ENCODE assay signal across 32 cellular contexts in genomic region chr7:5431485-5432118, GRCh38. TPM values are rescaled to one million over a fixed set of nuclear protein-coding genes. Genes with fewer than 3 reads are reported as not detected.
DNase-seq lines count a peak whose midpoint lies in the region; ATAC-seq, FAIRE-seq and TF ChIP-seq lines count a peak whose summit lies in the region.
"Had no signal": no experiment of that assay in that cellular context is flagged by ENCODE, and none has a peak within 500 bp of the region (broad histone marks: within the 10 kb centered on the region; RNA-seq: fewer than 3 reads in every experiment).

No MANE protein-coding gene starts in this region.

- no peak for TF ChIP-seq CTCF in cardiac muscle cell (IDR thresholded peaks at IDR 0.05; ENCODE audit: low read depth, low read length)
- no peak for TF ChIP-seq CTCF in right atrium auricular region (IDR thresholded peaks at IDR 0.05)
- no peak for TF ChIP-seq CTCF in K562 (IDR thresholded peaks at IDR 0.05 in 2 of 3, conservative IDR thresholded peaks at IDR 0.05 in 1 of 3; ENCODE audit: insufficient read depth in 2 of 3, low read depth in 1 of 3, low read length in 3 of 3)
- no peak for TF ChIP-seq CTCF in nephron (IDR thresholded peaks at IDR 0.05; ENCODE audit: unreplicated experiment in 3 of 3)
- TF ChIP-seq CTCF in coronary artery (IDR thresholded peaks at IDR 0.05), result no peak

- peak overlapping the region; percentile 69 to 73 (median 73) for H3K4me3 Mint-ChIP-seq in nephron
- H3K4me3 Mint-ChIP-seq: activated B cell treated with CpG ODN at 0.5 μM for 24 hours; activated naive CD4-positive, alpha-beta T cell treated with anti-CD3 and anti-CD28 coated beads, Interleukin-2, amount 50 U/mL, for 24 hours; activated T-helper 17 cell treated with anti-CD3 and anti-CD28 coated beads, Interleukin-2, amount 50 U/mL, for 72 hours; CD4-positive, alpha-beta memory T cell had no signal

- H3K36me3 Mint-ChIP-seq in nephron (ENCODE audit: low read depth), result peaks cover 32% of the 10 kb centered on the region
- H3K36me3 Mint-ChIP-seq: activated naive CD4-positive, alpha-beta T cell treated with anti-CD3 and anti-CD28 coated beads, Interleukin-2, amount 50 U/mL, for 24 hours had no signal

- H3K79me2 ChIP-seq in K562 (ENCODE audit: control insufficient read depth, insufficient read depth, low read length), result peaks cover 35% of the 10 kb centered on the region

- TF ChIP-seq EP300 in K562 (IDR thresholded peaks at IDR 0.05; ENCODE audit: low read length), result no peak

- CTCF ChIA-PET in K562 (lab: Yijun Ruan, JAX; ENCODE audit: low intra/inter-chr PET ratio), result no interaction called here

- TF ChIP-seq POLR2A in K562 (conservative IDR thresholded peaks at IDR 0.05), result no peak

- no peak for TF ChIP-seq RAD21 in K562 (CRISPR knock-in tag; conservative IDR thresholded peaks at IDR 0.05 in 1 of 2, IDR thresholded peaks at IDR 0.05 in 1 of 2)

- no TSS peak for BruUV-seq in K562 (replicated peaks; lab: Mats Ljungman, UMichigan)

- peak; percentile 69 for FAIRE-seq in K562 (lab: Jason Lieb, UNC)
- peak; percentile 99 for FAIRE-seq in urothelium cell line (lab: Jason Lieb, UNC)
- FAIRE-seq: A204.1, GM18507 had no signal

- H3K9ac ChIP-seq in K562 (ENCODE audit: insufficient read depth in 1 of 2, low read depth in 2 of 2, low read length in 2 of 2), result peak overlapping the region in 1 of 2 experiments; percentile 43; a peak in 2 of 4 replicates
- H3K9ac ChIP-seq: GM23248 had no signal

- H3K27me3 Mint-ChIP-seq in nephron (ENCODE audit: low read depth), result peaks cover 7% of the 10 kb centered on the region

- 0 out of 2 replicates have a peak, but pooled peaks cover 3% of the 10 kb centered on the region for H4K20me1 ChIP-seq in K562 (replicated peaks; ENCODE audit: control insufficient read depth, insufficient read depth, low read length)

- H3K4me3 ChIP-seq in cardiac muscle cell, result no peak overlapping the region
- no peak overlapping the region for H3K4me3 ChIP-seq in right atrium auricular region
- H3K4me3 ChIP-seq in K562, result no peak overlapping the region
- no peak overlapping the region for H3K4me3 ChIP-seq in coronary artery
- H3K4me3 ChIP-seq: GM23248, heart right ventricle, upper lobe of left lung had no signal

- WGBS in K562 (ENCODE audit: insufficient coverage, low coverage, missing lambda C conversion rate), result 49% methylated on average over 8 of the region's 9 CpGs

- no peaks in the 10 kb centered on the region for H3K9me3 Mint-ChIP-seq in nephron
- H3K9me3 Mint-ChIP-seq: activated naive CD4-positive, alpha-beta T cell treated with anti-CD3 and anti-CD28 coated beads, Interleukin-2, amount 50 U/mL, for 24 hours; activated T-helper 17 cell treated with anti-CD3 and anti-CD28 coated beads, Interleukin-2, amount 50 U/mL, for 72 hours had no signal

- no peak for ATAC-seq in K562
- ATAC-seq: activated T-helper 17 cell treated with anti-CD3 and anti-CD28 coated beads, Interleukin-2, amount 50 U/mL, for 72 hours; heart right ventricle; left lobe of liver had no signal

- H3K27me3 ChIP-seq in cardiac muscle cell, result no peaks in the 10 kb centered on the region
- H3K27me3 ChIP-seq in right atrium auricular region, result no peaks in the 10 kb centered on the region
- no peaks in the 10 kb centered on the region for H3K27me3 ChIP-seq in K562 (ENCODE audit: control insufficient read depth in 2 of 2, insufficient read depth in 2 of 2, low read length in 2 of 2)
- H3K27me3 ChIP-seq: upper lobe of left lung had no signal

- H3K4me1 Mint-ChIP-seq in nephron, result peaks cover 24% of the 10 kb centered on the region

- peak overlapping the region; percentile 74 to 95 (median 88) for H3K27ac Mint-ChIP-seq in nephron
- H3K27ac Mint-ChIP-seq: activated B cell treated with CpG ODN at 0.5 μM for 24 hours; activated naive CD4-positive, alpha-beta T cell treated with anti-CD3 and anti-CD28 coated beads, Interleukin-2, amount 50 U/mL, for 24 hours; activated T-helper 17 cell treated with anti-CD3 and anti-CD28 coated beads, Interleukin-2, amount 50 U/mL, for 72 hours had no signal

- H3K27ac ChIP-seq in cardiac muscle cell, result peak overlapping the region; percentile 58
- no peak overlapping the region for H3K27ac ChIP-seq in right atrium auricular region
- H3K27ac ChIP-seq in K562 (ENCODE audit: extremely low read depth, low read depth, low read length), result peak overlapping the region; percentile 38; the same call in 1 of the 3 replicates
- H3K27ac ChIP-seq in coronary artery, result no peak overlapping the region
- H3K27ac ChIP-seq: GM23248, upper lobe of left lung had no signal

- H3K9me1 ChIP-seq in K562 (ENCODE audit: control insufficient read depth, insufficient read depth, low read length), result no peaks in the 10 kb centered on the region

- peak overlapping the region; percentile 20; the same call in 1 of the 2 replicates for H2AFZ ChIP-seq in K562 (ENCODE audit: low read depth, low read length)
- H2AFZ ChIP-seq: GM23248 had no signal

- no peaks in the 10 kb centered on the region for H3K36me3 ChIP-seq in cardiac muscle cell
- H3K36me3 ChIP-seq in right atrium auricular region, result no peaks in the 10 kb centered on the region
- no peaks in the 10 kb centered on the region for H3K36me3 ChIP-seq in K562 (ENCODE audit: control insufficient read depth, insufficient read depth, low read length)
- H3K36me3 ChIP-seq: upper lobe of left lung had no signal

- no peak overlapping the region; the same call in 1 of the 2 replicates for H3K4me2 ChIP-seq in K562 (ENCODE audit: insufficient read depth, low read length)

- H3K4me1 ChIP-seq in cardiac muscle cell (ENCODE audit: low read depth), result peaks cover 13% of the 10 kb centered on the region
- H3K4me1 ChIP-seq in right atrium auricular region, result peaks cover 0 to 28% of the 10 kb centered on the region in 2 donors
- peaks cover 39 to 49% of the 10 kb centered on the region in 2 experiments for H3K4me1 ChIP-seq in K562 (replicated peaks in 1 of 2; ENCODE audit: control insufficient read depth in 2 of 2, insufficient read depth in 2 of 2, low read length in 2 of 2)

- POLR2A ChIA-PET in K562 (lab: Yijun Ruan, JAX), result interaction anchor here (0.6 to 1.2 kb wide), 5 partner anchors 10 to 57 kb away, joined by 3 to 4 read pairs (median 3); no protein-coding TSS in a partner anchor

- DNase-seq in cardiac muscle cell (ENCODE audit: low read depth in 1 of 2, low spot score in 1 of 2) (no peak), right atrium auricular region (ENCODE audit: low spot score) (no peak), K562 (ENCODE audit: extremely low read depth in 1 of 4, low spot score in 3 of 4) (no peak), urothelium cell line (ENCODE audit: low spot score) (no peak), NCI-H187 (lab: John Stamatoyannopoulos, UW) (no peak), coronary artery (ENCODE audit: low spot score) (no peak), SKM-1 treated with dmso at 0.1 percent for 144 hours (lab: John Stamatoyannopoulos, UW; ENCODE audit: unreplicated experiment) (no peak)
- DNase-seq: activated B cell treated with CpG ODN at 0.5 μM for 24 hours; activated CD4-positive, alpha-beta T cell treated with anti-CD3 and anti-CD28 coated beads, Interleukin-2, amount 50 U/mL, for 4 hours; AML-193; cerebellar nuclear complex; effector CD8-positive, alpha-beta T cell; foreskin fibroblast; GDM1; GM23248; heart right ventricle; mesendoderm; naive B cell; NCI-H1048; NCI-H2029; OCI-M1; posterior cingulate gyrus; Right ventricle myocardium superior; SW 1271; upper lobe of left lung had no signal

- intact Hi-C loops in K562 (cut with micrococcal nuclease), result no loop called here

- no peaks in the 10 kb centered on the region for H3K9me3 ChIP-seq in cardiac muscle cell (ENCODE audit: low read depth)
- no peaks in the 10 kb centered on the region for H3K9me3 ChIP-seq in right atrium auricular region
- H3K9me3 ChIP-seq in K562 (replicated peaks; ENCODE audit: control insufficient read depth, insufficient read depth, low read depth, low read length), result no peaks in the 10 kb centered on the region
- H3K9me3 ChIP-seq: upper lobe of left lung had no signal

- in situ Hi-C loops in K562 (cut with MboI), result no loop called here

TF ChIP-seq in K562, 482 proteins besides CTCF, POLR2A, EP300 and RAD21 (continues in another document):
- no peak for TF ChIP-seq ZNF77 (CRISPR knock-in tag; IDR thresholded peaks at IDR 0.05)
- TF ChIP-seq MAX (CRISPR knock-in tag; IDR thresholded peaks at IDR 0.05), result 0 out of 2 replicates have a peak, but pooled peaks have one; percentile 31
- peak in 1 of 2 experiments; percentile 21; a peak in 1 of 4 replicates for TF ChIP-seq HDAC1 (IDR thresholded peaks at IDR 0.05)
- TF ChIP-seq ZNF408 (CRISPR knock-in tag; IDR thresholded peaks at IDR 0.05; ENCODE audit: low read depth), result no peak

RNA-seq across cellular contexts. Expression of gene TNRC18, which starts 8.0 kb away (rescaled TPM):
- total RNA-seq in cardiac muscle cell (111 and 180 TPM in 2 replicates), right atrium auricular region (10 to 100 TPM; 32.0 to 53.6 TPM), K562 (2014; rRNA removed) (14.3 and 18.0 TPM in 2 replicates), K562 (2014; rRNA removed; fragmentation: Illumina TruSeq; extraction: Trizol) (10.8 and 12.1 TPM in 2 replicates), K562 (2015; rRNA removed; fragmentation: Illumina TruSeq; extraction: Trizol) (19.8 and 23.5 TPM in 2 replicates), K562 (2021) (29.8 and 43.2 TPM in 2 replicates)
- polyA plus RNA-seq in cardiac muscle cell (15.1 and 19.2 TPM in 2 replicates), K562 (2011; rRNA removed) (3.2 and 4.2 TPM in 2 replicates), K562 (2014; fragmentation: Illumina TruSeq; extraction: Trizol) (22.3 and 22.7 TPM in 2 replicates), K562 (2014; fragmentation: Nextera tagmentation; extraction: Ambion mirVana) (under 1 TPM; 0.03 TPM), K562 (2014; rRNA removed) (19.2 and 27.2 TPM in 2 replicates)
- total RNA-seq in K562 (2011; cell fraction: chromatin; rRNA removed; ENCODE audit: low replicate concordance), result 41.9 and 74.6 TPM in 2 replicates
- total RNA-seq in K562 (2011; cell fraction: nucleolus; rRNA removed), result 31.5 and 35.9 TPM in 2 replicates
- total RNA-seq in K562 (2011; cell fraction: nucleoplasm; rRNA removed), result 35.6 and 54.7 TPM in 2 replicates
- polyA plus RNA-seq in K562 (2011; cell fraction: cytosol; rRNA removed), result 3.5 and 8.3 TPM in 2 replicates
- 12.6 and 17.1 TPM in 2 replicates for polyA plus RNA-seq in K562 (2011; cell fraction: nucleus; rRNA removed)
- polyA plus RNA-seq in K562 (2012), result 25.7 and 34.0 TPM in 2 replicates
- polyA minus RNA-seq in K562 (2011; rRNA and poly(A)+ RNA removed), result 10.0 and 10.2 TPM in 2 replicates
- polyA minus RNA-seq in K562 (2011; cell fraction: cytosol; rRNA and poly(A)+ RNA removed), result 18.2 and 26.2 TPM in 2 replicates
- polyA minus RNA-seq in K562 (2011; cell fraction: nucleus; rRNA and poly(A)+ RNA removed), result 11.3 and 12.7 TPM in 2 replicates

Comparison
In these comparisons a context has a peak if more than half of its experiments do, and no peak if none do; other contexts are left out.
1. H3K27ac ChIP-seq: peak in cardiac muscle cell (single experiment) and K562 (single experiment); none in right atrium auricular region (0 of 2) and coronary artery (0 of 2).